ENCODE assay signal across 8 cellular contexts in the genomic region with DNA sequence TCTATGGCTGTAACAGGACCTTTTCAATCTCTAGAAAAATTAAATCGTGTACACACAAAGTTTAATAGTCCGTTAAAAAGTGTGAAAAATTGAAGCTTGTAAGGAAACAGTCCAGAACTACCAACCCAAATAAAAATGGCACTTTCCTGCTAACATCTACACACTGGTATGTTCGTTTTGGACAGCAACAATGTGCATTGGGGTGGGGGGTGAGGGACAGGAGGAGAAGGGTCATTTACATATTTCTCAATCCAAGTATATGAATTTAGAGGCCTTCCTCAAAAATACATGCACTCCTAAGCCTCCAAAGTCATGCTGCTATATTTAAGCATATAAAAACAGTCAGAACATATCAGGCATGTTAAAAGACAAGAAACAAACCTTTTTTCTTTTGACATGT. TPM values are rescaled to one million over a fixed set of nuclear protein-coding genes. Genes with fewer than 3 reads are reported as not detected.
DNase-seq lines count a peak whose midpoint lies in the region; ATAC-seq and TF ChIP-seq lines count a peak whose summit lies in the region.

No MANE protein-coding gene starts in this region.

- peak overlapping the region; percentile 71 for H3K4me3 ChIP-seq in HL-60 (replicated peaks; ENCODE audit: insufficient read depth, low read length)
- H3K4me3 ChIP-seq in body of pancreas = peak overlapping the region; percentile 60 to 61

- no peaks in the 10 kb centered on the region for H3K27me3 Mint-ChIP-seq in memory B cell

- ATAC-seq in body of pancreas (no peak), memory B cell (ENCODE audit: low read depth) (no peak), GM18502 (IDR thresholded peaks at IDR 0.05; ENCODE audit: poor library complexity, unreplicated experiment) (no peak), GM21576 (IDR thresholded peaks at IDR 0.05; ENCODE audit: unreplicated experiment) (no peak)

- peak overlapping the region; percentile 99 for H3K4me3 Mint-ChIP-seq in memory B cell

- no peaks in the 10 kb centered on the region for H3K9me3 Mint-ChIP-seq in memory B cell

- TF ChIP-seq POLR2A in body of pancreas (IDR thresholded peaks at IDR 0.05) = no peak

- no peaks in the 10 kb centered on the region for H3K9me3 ChIP-seq in body of pancreas

- H3K27me3 ChIP-seq in HL-60 (ENCODE audit: insufficient read depth, poor library complexity, severe bottlenecking) = no peaks in the 10 kb centered on the region
- no peaks in the 10 kb centered on the region for H3K27me3 ChIP-seq in body of pancreas

- DNase-seq in HL-60 (ENCODE audit: low read depth in 1 of 2, low spot score in 1 of 2) (peak in 1 of 2 experiments; percentile 30), body of pancreas (no peak), memory B cell (ENCODE audit: low spot score in 2 of 2) (no peak), NCI-H1694 treated with DMSO at 0.1 percent for 48 hours (lab: John Stamatoyannopoulos, UW) (no peak), NCI-H2196 treated with DMSO at 0.1 percent for 48 hours (lab: John Stamatoyannopoulos, UW; ENCODE audit: unreplicated experiment) (no peak)

- peaks cover 10% of the 10 kb centered on the region for H3K36me3 Mint-ChIP-seq in memory B cell

- intact Hi-C loops in body of pancreas (cut with DNase I) = no loop called here

- peaks cover 19% of the 10 kb centered on the region for H3K4me1 Mint-ChIP-seq in memory B cell

- 0% methylated on average over 3 of the region's 3 CpGs for WGBS in body of pancreas, 2 donors

- TF ChIP-seq CTCF in 22Rv1 (IDR thresholded peaks at IDR 0.05) = no peak
- no peak for TF ChIP-seq CTCF in HL-60 (IDR thresholded peaks at IDR 0.05; ENCODE audit: insufficient read depth, low read length)
- TF ChIP-seq CTCF in body of pancreas (IDR thresholded peaks at IDR 0.05) = no peak

- H3K4me1 ChIP-seq in body of pancreas = peaks cover 34% of the 10 kb centered on the region

- H3K27ac ChIP-seq in 22Rv1 (0 out of 2 replicates have a peak overlapping the region, but pooled peaks have one; percentile 0), HL-60 (replicated peaks) (peak overlapping the region; percentile 93), body of pancreas (peak overlapping the region in 3 of 4 donors; percentile 88 to 100 (median 99))

- H3K27ac Mint-ChIP-seq in memory B cell = peak overlapping the region; percentile 68

- H3K36me3 ChIP-seq in body of pancreas (replicated peaks in 1 of 2; ENCODE audit: insufficient read depth in 1 of 2, low read depth in 2 of 2) = peaks cover 0 to 3% of the 10 kb centered on the region in 2 donors

RNA-seq across cellular contexts. Expression of gene PPP1R15B, which starts 2.5 kb away (rescaled TPM):
- total RNA-seq in body of pancreas = 10 to 100 TPM; 32.9 to 34.3 TPM

RNA-seq across cellular contexts. Expression of gene PLEKHA6, which starts 49.4 kb away (rescaled TPM):
- 10 to 100 TPM; 10.9 to 20.4 TPM for total RNA-seq in body of pancreas

Comparison
In these comparisons a context has a peak if more than half of its experiments do, and no peak if none do; other contexts are left out.
1. H3K27ac ChIP-seq: peak in every context shown above with its lines; median percentile 99 in body of pancreas; 93 in HL-60; 0 in 22Rv1.